In the genomic region with DNA sequence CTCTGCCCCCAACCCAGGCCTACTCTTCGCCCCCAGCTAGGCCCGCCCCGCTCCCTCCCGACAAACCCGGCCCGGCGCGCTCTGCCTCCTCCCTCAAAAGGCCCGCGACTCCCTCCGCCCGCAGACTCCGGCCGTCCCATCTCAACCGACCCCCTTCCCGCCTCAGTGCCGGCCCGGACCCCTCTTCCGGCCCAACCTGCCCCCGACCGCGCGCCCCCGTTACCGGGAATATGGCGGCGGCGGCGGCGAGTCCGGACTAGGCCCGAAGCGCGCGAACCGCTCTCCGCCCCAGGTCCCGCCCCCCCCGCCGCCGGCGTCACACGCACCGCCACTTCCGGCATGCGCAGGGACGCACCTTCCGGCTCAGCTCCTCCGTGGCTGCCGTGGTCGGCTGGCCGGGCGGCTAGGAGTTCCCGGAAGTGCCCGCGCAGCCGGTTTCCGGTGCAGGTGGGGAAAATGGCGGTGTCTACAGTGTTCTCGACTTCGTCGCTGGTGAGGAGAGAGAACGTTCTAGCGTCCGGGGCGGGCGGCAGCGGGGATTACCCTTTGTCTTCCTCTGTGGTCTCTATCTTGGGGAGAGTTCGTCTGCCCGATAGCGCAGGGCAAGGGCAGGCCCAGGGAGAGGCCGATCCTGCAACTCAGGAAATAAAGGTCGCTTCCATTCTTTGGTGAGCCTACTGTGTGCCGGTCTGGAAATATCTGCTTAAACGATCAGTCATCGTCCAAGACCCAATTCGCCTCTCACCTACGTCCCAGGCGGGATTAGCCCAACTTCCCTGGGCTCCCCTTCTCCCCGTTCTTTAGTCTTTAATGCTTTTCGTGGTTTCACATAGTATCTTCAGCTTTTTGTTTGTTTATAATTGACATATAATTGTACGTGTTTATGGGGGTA, we compare ENCODE assay signal across 8 cellular contexts. TPM values are rescaled to one million over a fixed set of nuclear protein-coding genes. Genes with fewer than 3 reads are reported as not detected.
DNase-seq lines count a peak whose midpoint lies in the region; ATAC-seq and TF ChIP-seq lines count a peak whose summit lies in the region.

A gene with protein sequence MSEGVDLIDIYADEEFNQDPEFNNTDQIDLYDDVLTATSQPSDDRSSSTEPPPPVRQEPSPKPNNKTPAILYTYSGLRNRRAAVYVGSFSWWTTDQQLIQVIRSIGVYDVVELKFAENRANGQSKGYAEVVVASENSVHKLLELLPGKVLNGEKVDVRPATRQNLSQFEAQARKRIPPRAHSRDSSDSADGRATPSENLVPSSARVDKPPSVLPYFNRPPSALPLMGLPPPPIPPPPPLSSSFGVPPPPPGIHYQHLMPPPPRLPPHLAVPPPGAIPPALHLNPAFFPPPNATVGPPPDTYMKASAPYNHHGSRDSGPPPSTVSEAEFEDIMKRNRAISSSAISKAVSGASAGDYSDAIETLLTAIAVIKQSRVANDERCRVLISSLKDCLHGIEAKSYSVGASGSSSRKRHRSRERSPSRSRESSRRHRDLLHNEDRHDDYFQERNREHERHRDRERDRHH (minus strand): TSS at position 285 of the 892 bp plus-strand sequence. CDS start 740 bp downstream, outside the sequence.
A gene (plus strand): TSS at position 434 of the 892 bp plus-strand sequence. CDS start 23 bp downstream, at position 457.

- H3K4me3 ChIP-seq in Loucy (ENCODE audit: low read length, poor library complexity, severe bottlenecking) (peak within 1 kb of the TSS; percentile 98), RWPE2 (ENCODE audit: severe bottlenecking) (peak within 1 kb of the TSS; percentile 73), fibroblast of mammary gland (ENCODE audit: control insufficient read depth, low read depth, low read length) (peak within 1 kb of the TSS; percentile 98)

- DNase-seq in EH (ENCODE audit: low read depth): peak; percentile 95
- peak; percentile 93 for DNase-seq in H4 (ENCODE audit: low spot score)
- DNase-seq in RWPE2 (ENCODE audit: low spot score): peak; percentile 96
- peak; percentile 97 for DNase-seq in activated T-helper 2 cell treated with anti-CD3 and anti-CD28 coated beads, Interferon-gamma antibody, Interleukin-2, Interleukin-4, amounts not matched to agents 10 μg/mL and 5 μg/mL and 100 μg/mL, durations not matched to agents 14 hours and 24 hours and 36 hours (ENCODE audit: low spot score)
- peak; percentile 90 for DNase-seq in fibroblast of mammary gland (ENCODE audit: low read depth)
- DNase-seq in naive thymus-derived CD8-positive, alpha-beta T cell: peak; percentile 95 to 98 (median 97)
- DNase-seq in stimulated activated naive B cell treated with anti-CD40 and anti-IgM and Interleukin-4, amounts not matched to agents 10 μg/mL and 1 μg/mL and 100 μg/mL, for 72 hours: peak; percentile 97

- peak within 1 kb of the TSS; percentile 99 for H3K4me2 ChIP-seq in Loucy (ENCODE audit: low read depth, low read length, poor library complexity, severe bottlenecking)

- H3K36me3 Mint-ChIP-seq in activated T-helper 2 cell treated with anti-CD3 and anti-CD28 coated beads, Interferon-gamma antibody, Interleukin-2, Interleukin-4, amounts not matched to agents 10 μg/mL and 5 μg/mL and 100 μg/mL, durations not matched to agents 14 hours and 24 hours and 36 hours (ENCODE audit: low read depth): peaks cover 58% of the 10 kb centered on the region
- H3K36me3 Mint-ChIP-seq in naive thymus-derived CD8-positive, alpha-beta T cell: peaks cover 8 to 60% (median 12%) of the 10 kb centered on the region in 3 donors
- peaks cover 23 to 24% of the 10 kb centered on the region in 2 donors for H3K36me3 Mint-ChIP-seq in stimulated activated naive B cell treated with anti-CD40 and anti-IgM and Interleukin-4, amounts not matched to agents 10 μg/mL and 1 μg/mL and 100 μg/mL, for 72 hours

- H3K9me3 Mint-ChIP-seq in activated T-helper 2 cell treated with anti-CD3 and anti-CD28 coated beads, Interferon-gamma antibody, Interleukin-2, Interleukin-4, amounts not matched to agents 10 μg/mL and 5 μg/mL and 100 μg/mL, durations not matched to agents 14 hours and 24 hours and 36 hours: no peaks in the 10 kb centered on the region
- H3K9me3 Mint-ChIP-seq in naive thymus-derived CD8-positive, alpha-beta T cell: no peaks in the 10 kb centered on the region
- no peaks in the 10 kb centered on the region for H3K9me3 Mint-ChIP-seq in stimulated activated naive B cell treated with anti-CD40 and anti-IgM and Interleukin-4, amounts not matched to agents 10 μg/mL and 1 μg/mL and 100 μg/mL, for 72 hours

- H2AFZ ChIP-seq in Loucy (ENCODE audit: low read length): peak within 1 kb of the TSS; percentile 95

- peaks cover 90% of the 10 kb centered on the region for H3K79me2 ChIP-seq in Loucy (ENCODE audit: insufficient read depth, low read length)

- no peak for TF ChIP-seq CTCF in Loucy (conservative IDR thresholded peaks at IDR 0.05; ENCODE audit: low read length)
- TF ChIP-seq CTCF in RWPE2 (IDR thresholded peaks at IDR 0.05; ENCODE audit: poor library complexity, severe bottlenecking): peak; percentile 8
- no peak for TF ChIP-seq CTCF in fibroblast of mammary gland (conservative IDR thresholded peaks at IDR 0.05; ENCODE audit: control insufficient read depth, insufficient read depth, low read depth, low read length)

- H4K20me1 ChIP-seq in Loucy (ENCODE audit: insufficient read depth, low read length, poor library complexity, severe bottlenecking): peaks cover 78% of the 10 kb centered on the region

- H3K9me2 ChIP-seq in Loucy (replicated peaks; ENCODE audit: low read depth, low read length): no peaks in the 10 kb centered on the region

- H3K9ac ChIP-seq in Loucy (ENCODE audit: low read depth, low read length, poor library complexity, severe bottlenecking): peak within 1 kb of the TSS; percentile 99

- peaks cover 43% of the 10 kb centered on the region for H3K4me1 Mint-ChIP-seq in activated T-helper 2 cell treated with anti-CD3 and anti-CD28 coated beads, Interferon-gamma antibody, Interleukin-2, Interleukin-4, amounts not matched to agents 10 μg/mL and 5 μg/mL and 100 μg/mL, durations not matched to agents 14 hours and 24 hours and 36 hours (ENCODE audit: low read depth)
- H3K4me1 Mint-ChIP-seq in naive thymus-derived CD8-positive, alpha-beta T cell: peaks cover 18 to 81% (median 70%) of the 10 kb centered on the region in 4 donors
- peaks cover 12 to 66% of the 10 kb centered on the region in 2 donors for H3K4me1 Mint-ChIP-seq in stimulated activated naive B cell treated with anti-CD40 and anti-IgM and Interleukin-4, amounts not matched to agents 10 μg/mL and 1 μg/mL and 100 μg/mL, for 72 hours

- H3K27ac ChIP-seq in RWPE2 (ENCODE audit: poor library complexity, severe bottlenecking): peak within 1 kb of the TSS; percentile 79

- intact Hi-C loops in activated T-helper 2 cell treated with anti-CD3 and anti-CD28 coated beads, Interferon-gamma antibody, Interleukin-2, Interleukin-4, amounts not matched to agents 10 μg/mL and 5 μg/mL and 100 μg/mL, durations not matched to agents 14 hours and 24 hours and 36 hours (cut with micrococcal nuclease): loop anchor here (1.0 to 2.0 kb wide), 3 partner anchors 37 to 97 kb away; a partner anchor contains a TSS

- H3K4me1 ChIP-seq in Loucy (ENCODE audit: insufficient read depth, low read length, poor library complexity, severe bottlenecking): peaks cover 62% of the 10 kb centered on the region
- peaks cover 7% of the 10 kb centered on the region for H3K4me1 ChIP-seq in RWPE2 (ENCODE audit: insufficient read depth, poor library complexity, severe bottlenecking)

- H3K27me3 ChIP-seq in Loucy (ENCODE audit: insufficient read depth, low read length, poor library complexity, severe bottlenecking): no peaks in the 10 kb centered on the region
- no peaks in the 10 kb centered on the region for H3K27me3 ChIP-seq in RWPE2 (ENCODE audit: insufficient read depth, poor library complexity, severe bottlenecking)

- ATAC-seq in RWPE2 (ENCODE audit: low read depth): peak; percentile 95
- ATAC-seq in naive thymus-derived CD8-positive, alpha-beta T cell: peak; percentile 89
- peak; percentile 93 to 94 for ATAC-seq in stimulated activated naive B cell treated with anti-CD40 and anti-IgM and Interleukin-4, amounts not matched to agents 10 μg/mL and 1 μg/mL and 100 μg/mL, for 72 hours (replicated peaks)

- peak within 1 kb of the TSS; percentile 95 for H3K4me3 Mint-ChIP-seq in activated T-helper 2 cell treated with anti-CD3 and anti-CD28 coated beads, Interferon-gamma antibody, Interleukin-2, Interleukin-4, amounts not matched to agents 10 μg/mL and 5 μg/mL and 100 μg/mL, durations not matched to agents 14 hours and 24 hours and 36 hours (ENCODE audit: low read depth)
- peak within 1 kb of the TSS; percentile 93 to 99 (median 96) for H3K4me3 Mint-ChIP-seq in naive thymus-derived CD8-positive, alpha-beta T cell
- H3K4me3 Mint-ChIP-seq in stimulated activated naive B cell treated with anti-CD40 and anti-IgM and Interleukin-4, amounts not matched to agents 10 μg/mL and 1 μg/mL and 100 μg/mL, for 72 hours: peak within 1 kb of the TSS; percentile 97 to 99

- H3K36me3 ChIP-seq in Loucy (ENCODE audit: insufficient read depth, low read length) (peaks cover 29% of the 10 kb centered on the region), RWPE2 (ENCODE audit: low read depth) (peaks cover 46% of the 10 kb centered on the region)

- POLR2A ChIA-PET in naive thymus-derived CD8-positive, alpha-beta T cell (lab: Charles Lee): interaction anchor here (0.9 to 2.8 kb wide), 21 partner anchors 11 to 1814 kb away, joined by 3 to 36 read pairs (median 4); a partner anchor contains a TSS

- no peaks in the 10 kb centered on the region for H3K27me3 Mint-ChIP-seq in activated T-helper 2 cell treated with anti-CD3 and anti-CD28 coated beads, Interferon-gamma antibody, Interleukin-2, Interleukin-4, amounts not matched to agents 10 μg/mL and 5 μg/mL and 100 μg/mL, durations not matched to agents 14 hours and 24 hours and 36 hours (ENCODE audit: low read depth)
- H3K27me3 Mint-ChIP-seq in naive thymus-derived CD8-positive, alpha-beta T cell: no peaks in the 10 kb centered on the region
- no peaks in the 10 kb centered on the region for H3K27me3 Mint-ChIP-seq in stimulated activated naive B cell treated with anti-CD40 and anti-IgM and Interleukin-4, amounts not matched to agents 10 μg/mL and 1 μg/mL and 100 μg/mL, for 72 hours

- H3K9me3 ChIP-seq in Loucy (ENCODE audit: insufficient read depth, low read depth, low read length): no peaks in the 10 kb centered on the region
- no peaks in the 10 kb centered on the region for H3K9me3 ChIP-seq in RWPE2 (ENCODE audit: severe bottlenecking)

- peak within 1 kb of the TSS; percentile 97 for H3K27ac Mint-ChIP-seq in activated T-helper 2 cell treated with anti-CD3 and anti-CD28 coated beads, Interferon-gamma antibody, Interleukin-2, Interleukin-4, amounts not matched to agents 10 μg/mL and 5 μg/mL and 100 μg/mL, durations not matched to agents 14 hours and 24 hours and 36 hours
- H3K27ac Mint-ChIP-seq in naive thymus-derived CD8-positive, alpha-beta T cell: peak within 1 kb of the TSS; percentile 98 to 100 (median 99)
- H3K27ac Mint-ChIP-seq in stimulated activated naive B cell treated with anti-CD40 and anti-IgM and Interleukin-4, amounts not matched to agents 10 μg/mL and 1 μg/mL and 100 μg/mL, for 72 hours: peak within 1 kb of the TSS; percentile 99

- no peaks in the 10 kb centered on the region; the same call in 1 of the 2 replicates for H3F3A ChIP-seq in Loucy (ENCODE audit: low read depth)

RNA-seq across cellular contexts. Expression of the first gene that starts in this region (rescaled TPM):
- total RNA-seq in H4 (2014; rRNA removed; shearing (Covaris generic)): 21.0 and 31.8 TPM in 2 replicates
- total RNA-seq in activated T-helper 2 cell treated with anti-CD3 and anti-CD28 coated beads, Interferon-gamma antibody, Interleukin-2, Interleukin-4, amounts not matched to agents 10 μg/mL and 5 μg/mL and 100 μg/mL, durations not matched to agents 14 hours and 24 hours and 36 hours: 123 and 135 TPM in 2 replicates
- 100 to 1,000 TPM; 155 to 175 TPM for total RNA-seq in naive thymus-derived CD8-positive, alpha-beta T cell
- 10 to 100 TPM; 20.6 to 34.8 (median 26.0) TPM for polyA plus RNA-seq in naive thymus-derived CD8-positive, alpha-beta T cell

RNA-seq across cellular contexts. Expression of the second gene that starts in this region (rescaled TPM):
- total RNA-seq in H4 (2014; rRNA removed; shearing (Covaris generic)): 56.5 and 67.8 TPM in 2 replicates
- total RNA-seq in activated T-helper 2 cell treated with anti-CD3 and anti-CD28 coated beads, Interferon-gamma antibody, Interleukin-2, Interleukin-4, amounts not matched to agents 10 μg/mL and 5 μg/mL and 100 μg/mL, durations not matched to agents 14 hours and 24 hours and 36 hours: 41.6 and 46.4 TPM in 2 replicates
- 10 to 100 TPM; 63.3 to 72.5 TPM for total RNA-seq in naive thymus-derived CD8-positive, alpha-beta T cell
- polyA plus RNA-seq in naive thymus-derived CD8-positive, alpha-beta T cell: 100 to 1,000 TPM in 1 of 3 donors, 10 to 100 TPM in 2; 92.1 to 118 (median 97.8) TPM

Comparison
In these comparisons a context has a peak if more than half of its experiments do, and no peak if none do; other contexts are left out.
1. Peak in every context shown above with its lines: DNase-seq, ATAC-seq, H3K4me3 ChIP-seq and H3K27ac ChIP-seq.